Comparison of ENCODE assay signal across 28 cellular contexts in genomic region chr16:28073836-28074235, GRCh38. TPM values are rescaled to one million over a fixed set of nuclear protein-coding genes. Genes with fewer than 3 reads are reported as not detected.
"Had no signal": no experiment of that assay in that cellular context is flagged by ENCODE, and none has a peak within 500 bp of the region (broad histone marks: within the 10 kb centered on the region; RNA-seq: fewer than 3 reads in every experiment).

No MANE protein-coding gene starts in this region.

- H3K79me2 ChIP-seq: parathyroid adenoma had no signal

- H3K9me3 ChIP-seq: ovary, psoas muscle, stomach, thoracic aorta, thyroid gland, tibial nerve, upper lobe of left lung, vagina had no signal

- ATAC-seq: naive thymus-derived CD4-positive, alpha-beta T cell; natural killer cell; psoas muscle; right cardiac atrium; sciatic nerve; stimulated activated effector memory CD8-positive, alpha-beta T cell treated with anti-CD3 and anti-CD28 coated beads, Interleukin-12 subunit alpha, Interleukin-12 subunit beta, amount 100 ng/mL, for 72 hours; stimulated activated naive B cell treated with anti-CD40 and anti-IgM and Interleukin-4, amounts not matched to agents 10 μg/mL and 1 μg/mL and 100 μg/mL, for 72 hours had no signal

- DNase-seq: naive thymus-derived CD4-positive, alpha-beta T cell; natural killer cell; occipital lobe; ovary; psoas muscle; stimulated activated CD4-positive, alpha-beta T cell treated with anti-CD3 and anti-CD28 coated beads, Interleukin-15, amount 100 ng/mL, for 24 hours; stimulated activated CD4-positive, alpha-beta T cell treated with anti-CD3 and anti-CD28 coated beads, Interleukin-2, amount 100 ng/mL, for 24 hours; stimulated activated CD4-positive, alpha-beta T cell treated with anti-CD3 and anti-CD28 coated beads, Interleukin-2, amount 100 ng/mL, for 48 hours; stimulated activated CD4-positive, alpha-beta T cell treated with anti-CD3 and anti-CD28 coated beads, Interleukin-4, amount 100 ng/mL, for 24 hours; stimulated activated naive B cell treated with anti-CD40 and anti-IgM and Interleukin-4, amounts not matched to agents 10 μg/mL and 1 μg/mL and 100 μg/mL, for 72 hours; stimulated activated naive CD4-positive, alpha-beta T cell treated with Interleukin-2 at 50 U/mL for 16 hours; stomach; thyroid gland; trophoblast cell; upper lobe of left lung had no signal

- H3K4me3 ChIP-seq: neural progenitor cell, ovary, psoas muscle, skin epidermis, stomach, thoracic aorta, thyroid gland, tibial nerve, upper lobe of left lung, vagina had no signal

- H3K9ac ChIP-seq: neural progenitor cell, parathyroid adenoma had no signal

- H3K4me2 ChIP-seq: neural progenitor cell had no signal

- H3K4me1 ChIP-seq: neural progenitor cell, parathyroid adenoma, psoas muscle, stomach, thyroid gland, upper lobe of left lung, vagina had no signal

- FAIRE-seq: urothelium cell line had no signal

- H3K27me3 ChIP-seq: ovary, thyroid gland, tibial nerve, upper lobe of left lung, vagina had no signal

- H3K36me3 ChIP-seq: neural progenitor cell, ovary, stomach, thoracic aorta, thyroid gland, tibial nerve, upper lobe of left lung, vagina had no signal

- H2AFZ ChIP-seq: neural progenitor cell, parathyroid adenoma had no signal

- H3K27ac ChIP-seq: neural progenitor cell, ovary, parathyroid adenoma, psoas muscle, skin epidermis, stomach, thoracic aorta, thyroid gland, tibial nerve, upper lobe of left lung, vagina had no signal

RNA-seq across cellular contexts. Expression of gene GSG1L, which starts 10.3 kb away (rescaled TPM):
- total RNA-seq: osteoblast, renal cortical epithelial cell, stomach, subcutaneous adipose tissue, thyroid gland, tibial nerve, vagina had no signal
- polyA plus RNA-seq: naive thymus-derived CD4-positive, alpha-beta T cell had no signal
